ENCODE assay signal across 8 cellular contexts in the genomic region with DNA sequence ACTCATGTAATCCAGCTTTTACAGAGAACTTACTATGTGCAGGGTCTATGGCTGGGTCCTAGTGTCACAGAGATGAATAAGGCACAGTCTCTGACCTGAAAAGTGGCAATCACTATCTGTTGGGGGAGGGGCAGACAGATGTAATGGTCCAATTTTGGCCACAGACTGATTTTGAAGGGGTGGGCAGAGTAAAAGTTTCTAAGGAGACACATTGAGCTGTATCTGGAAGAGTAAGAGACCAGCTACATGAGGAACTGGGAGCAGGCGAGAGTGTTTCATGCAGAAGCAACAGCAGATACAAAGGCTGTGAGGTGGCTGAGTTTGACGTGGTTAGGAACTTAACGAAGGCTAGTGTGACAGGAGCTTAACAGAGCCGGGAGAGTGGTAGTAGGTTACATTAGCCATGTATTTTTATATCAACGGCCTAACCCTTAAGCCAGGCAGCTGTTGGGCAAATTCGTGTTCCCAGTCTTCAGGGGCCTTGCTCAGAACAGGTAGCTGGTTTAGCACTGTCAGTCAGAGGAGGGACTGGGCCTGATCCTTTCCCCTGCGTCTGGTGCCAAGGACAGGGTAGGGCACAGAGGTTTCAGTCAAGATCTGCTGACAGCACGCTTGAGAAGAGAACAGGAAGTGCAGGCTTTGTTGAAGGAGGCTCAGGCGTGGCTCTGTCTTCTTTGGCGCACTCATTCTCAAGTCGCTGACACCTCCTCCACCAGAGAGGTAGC. TPM values are rescaled to one million over a fixed set of nuclear protein-coding genes. Genes with fewer than 3 reads are reported as not detected.
DNase-seq lines count a peak whose midpoint lies in the region; ATAC-seq, FAIRE-seq and TF ChIP-seq lines count a peak whose summit lies in the region.

No MANE protein-coding gene starts in this region.

- peak; percentile 70 for DNase-seq in activated T-helper 2 cell treated with anti-CD3 and anti-CD28 coated beads, Interferon-gamma antibody, Interleukin-2, Interleukin-4, amounts not matched to agents 10 μg/mL and 5 μg/mL and 100 μg/mL, durations not matched to agents 14 hours and 24 hours and 36 hours (ENCODE audit: low spot score)
- peak; percentile 51 to 63 for DNase-seq in stimulated activated CD4-positive, alpha-beta T cell treated with anti-CD3 and anti-CD28 coated beads, Interleukin-4, amount 100 ng/mL, for 4 hours
- DNase-seq in H4 (ENCODE audit: low spot score): no peak
- no peak for DNase-seq in H54 (ENCODE audit: insufficient read length, low spot score)

- peak overlapping the region; percentile 87 for H3K4me3 Mint-ChIP-seq in activated T-helper 2 cell treated with anti-CD3 and anti-CD28 coated beads, Interferon-gamma antibody, Interleukin-2, Interleukin-4, amounts not matched to agents 10 μg/mL and 5 μg/mL and 100 μg/mL, durations not matched to agents 14 hours and 24 hours and 36 hours (ENCODE audit: low read depth)

- TF ChIP-seq POLR2A in H54 (IDR thresholded peaks at IDR 0.05; ENCODE audit: low read depth, low read length): no peak

- H3K27me3 Mint-ChIP-seq in activated T-helper 2 cell treated with anti-CD3 and anti-CD28 coated beads, Interferon-gamma antibody, Interleukin-2, Interleukin-4, amounts not matched to agents 10 μg/mL and 5 μg/mL and 100 μg/mL, durations not matched to agents 14 hours and 24 hours and 36 hours (ENCODE audit: low read depth): no peaks in the 10 kb centered on the region

- H3K79me2 ChIP-seq in OCI-LY3 (ENCODE audit: low read length): peaks cover 30% of the 10 kb centered on the region

- peak overlapping the region; percentile 84 for H3K4me2 ChIP-seq in OCI-LY3 (ENCODE audit: low read length)

- H3K9me3 Mint-ChIP-seq in activated T-helper 2 cell treated with anti-CD3 and anti-CD28 coated beads, Interferon-gamma antibody, Interleukin-2, Interleukin-4, amounts not matched to agents 10 μg/mL and 5 μg/mL and 100 μg/mL, durations not matched to agents 14 hours and 24 hours and 36 hours: no peaks in the 10 kb centered on the region

- H3K36me3 ChIP-seq in OCI-LY3 (replicated peaks; ENCODE audit: low read depth, low read length) (no peaks in the 10 kb centered on the region), iPS-20b (ENCODE audit: insufficient read depth, low read depth, low read length) (no peaks in the 10 kb centered on the region)

- FAIRE-seq in H54 (lab: Jason Lieb, UNC): no peak

- H3K27ac ChIP-seq in OCI-LY3 (ENCODE audit: low read length) (peak overlapping the region; percentile 93), iPS-20b (ENCODE audit: low read length) (no peak overlapping the region)

- peaks cover 24% of the 10 kb centered on the region for H3K36me3 Mint-ChIP-seq in activated T-helper 2 cell treated with anti-CD3 and anti-CD28 coated beads, Interferon-gamma antibody, Interleukin-2, Interleukin-4, amounts not matched to agents 10 μg/mL and 5 μg/mL and 100 μg/mL, durations not matched to agents 14 hours and 24 hours and 36 hours (ENCODE audit: low read depth)

- H3K9ac ChIP-seq in OCI-LY3 (ENCODE audit: low read length) (peak overlapping the region; percentile 84), iPS-20b (ENCODE audit: low read depth, low read length) (peak overlapping the region; percentile 67; the same call in 1 of the 2 replicates)

- H3K4me1 Mint-ChIP-seq in activated T-helper 2 cell treated with anti-CD3 and anti-CD28 coated beads, Interferon-gamma antibody, Interleukin-2, Interleukin-4, amounts not matched to agents 10 μg/mL and 5 μg/mL and 100 μg/mL, durations not matched to agents 14 hours and 24 hours and 36 hours (ENCODE audit: low read depth): peaks cover 47% of the 10 kb centered on the region

- no peak for TF ChIP-seq CTCF in OCI-LY3 (IDR thresholded peaks at IDR 0.05; ENCODE audit: low read depth, low read length)

- peak; percentile 37 for ATAC-seq in GM18498 (IDR thresholded peaks at IDR 0.05; ENCODE audit: unreplicated experiment)
- ATAC-seq in HG02852 (IDR thresholded peaks at IDR 0.05; ENCODE audit: unreplicated experiment): peak; percentile 30

- H3K4me1 ChIP-seq in OCI-LY3 (ENCODE audit: low read length) (peaks cover 40% of the 10 kb centered on the region), iPS-20b (ENCODE audit: insufficient read depth, low read length) (peaks cover 10% of the 10 kb centered on the region)

- H3K27me3 ChIP-seq in OCI-LY3 (ENCODE audit: low read depth, low read length) (no peaks in the 10 kb centered on the region), iPS-20b (ENCODE audit: insufficient read depth, low read length) (peaks cover 21% of the 10 kb centered on the region)

- peak overlapping the region; percentile 94 for H3K4me3 ChIP-seq in OCI-LY3 (ENCODE audit: low read length)
- H3K4me3 ChIP-seq in iPS-20b (ENCODE audit: low read length): peak overlapping the region; percentile 82

- intact Hi-C loops in activated T-helper 2 cell treated with anti-CD3 and anti-CD28 coated beads, Interferon-gamma antibody, Interleukin-2, Interleukin-4, amounts not matched to agents 10 μg/mL and 5 μg/mL and 100 μg/mL, durations not matched to agents 14 hours and 24 hours and 36 hours (cut with micrococcal nuclease): loop anchor here (1.0 to 5.0 kb wide), 5 partner anchors 13 to 862 kb away; partner anchors contain the start of gene NAP1L4

- H2AFZ ChIP-seq in OCI-LY3 (ENCODE audit: low read depth, low read length): peak overlapping the region; percentile 85

- H4K20me1 ChIP-seq in OCI-LY3 (ENCODE audit: insufficient read depth, low read length): no peaks in the 10 kb centered on the region

- H3K27ac Mint-ChIP-seq in activated T-helper 2 cell treated with anti-CD3 and anti-CD28 coated beads, Interferon-gamma antibody, Interleukin-2, Interleukin-4, amounts not matched to agents 10 μg/mL and 5 μg/mL and 100 μg/mL, durations not matched to agents 14 hours and 24 hours and 36 hours: peak overlapping the region; percentile 96

- no peaks in the 10 kb centered on the region for H3K9me3 ChIP-seq in OCI-LY3 (ENCODE audit: insufficient read depth, low read length)
- H3K9me3 ChIP-seq in iPS-20b (ENCODE audit: insufficient read depth, low read depth, low read length): no peaks in the 10 kb centered on the region

RNA-seq across cellular contexts. Expression of gene STIM1, which starts 1.4 kb away (rescaled TPM):
- total RNA-seq in activated T-helper 2 cell treated with anti-CD3 and anti-CD28 coated beads, Interferon-gamma antibody, Interleukin-2, Interleukin-4, amounts not matched to agents 10 μg/mL and 5 μg/mL and 100 μg/mL, durations not matched to agents 14 hours and 24 hours and 36 hours: 77.6 and 78.0 TPM in 2 replicates
- total RNA-seq in H4 (2014; rRNA removed; shearing (Covaris generic)): 22.1 and 22.7 TPM in 2 replicates

RNA-seq across cellular contexts. Expression of gene RHOG, which starts 13.3 kb away (rescaled TPM):
- total RNA-seq in activated T-helper 2 cell treated with anti-CD3 and anti-CD28 coated beads, Interferon-gamma antibody, Interleukin-2, Interleukin-4, amounts not matched to agents 10 μg/mL and 5 μg/mL and 100 μg/mL, durations not matched to agents 14 hours and 24 hours and 36 hours: 174 and 177 TPM in 2 replicates
- 37.4 and 62.5 TPM in 2 replicates for total RNA-seq in H4 (2014; rRNA removed; shearing (Covaris generic))

RNA-seq across cellular contexts. Expression of gene PGAP2, which starts 45.7 kb away (rescaled TPM):
- total RNA-seq in activated T-helper 2 cell treated with anti-CD3 and anti-CD28 coated beads, Interferon-gamma antibody, Interleukin-2, Interleukin-4, amounts not matched to agents 10 μg/mL and 5 μg/mL and 100 μg/mL, durations not matched to agents 14 hours and 24 hours and 36 hours: 23.8 and 30.3 TPM in 2 replicates
- total RNA-seq in H4 (2014; rRNA removed; shearing (Covaris generic)): 8.2 and 14.0 TPM in 2 replicates

RNA-seq across cellular contexts. Expression of gene NUP98, which starts 56.7 kb away (rescaled TPM):
- 123 and 131 TPM in 2 replicates for total RNA-seq in activated T-helper 2 cell treated with anti-CD3 and anti-CD28 coated beads, Interferon-gamma antibody, Interleukin-2, Interleukin-4, amounts not matched to agents 10 μg/mL and 5 μg/mL and 100 μg/mL, durations not matched to agents 14 hours and 24 hours and 36 hours
- 93.9 and 101 TPM in 2 replicates for total RNA-seq in H4 (2014; rRNA removed; shearing (Covaris generic))

Comparison
In these comparisons a context has a peak if more than half of its experiments do, and no peak if none do; other contexts are left out.
1. DNase-seq: peak in activated T-helper 2 cell treated with anti-CD3 and anti-CD28 coated beads, Interferon-gamma antibody, Interleukin-2, Interleukin-4, amounts not matched to agents 10 μg/mL and 5 μg/mL and 100 μg/mL, durations not matched to agents 14 hours and 24 hours and 36 hours (single experiment) and stimulated activated CD4-positive, alpha-beta T cell treated with anti-CD3 and anti-CD28 coated beads, Interleukin-4, amount 100 ng/mL, for 4 hours (2 of 2); none in H4 (single experiment) and H54 (single experiment).